In genomic region chr22:25420471-25420924, GRCh38 we compare ENCODE assay signal across 11 cellular contexts.
DNase-seq lines count a peak whose midpoint lies in the region; ATAC-seq and TF ChIP-seq lines count a peak whose summit lies in the region.
"Had no signal": no experiment of that assay in that cellular context is flagged by ENCODE, and none has a peak within 500 bp of the region (broad histone marks: within the 10 kb centered on the region; RNA-seq: fewer than 3 reads in every experiment).

No MANE protein-coding gene starts in this region.

- H3K27ac ChIP-seq in upper lobe of right lung, result no peak overlapping the region
- H3K27ac ChIP-seq: ascending aorta had no signal

- peak overlapping the region; percentile 49 for H3K4me3 Mint-ChIP-seq in activated naive CD8-positive, alpha-beta T cell treated with anti-CD3 and anti-CD28 coated beads for 36 hours
- peak overlapping the region; percentile 52 for H3K4me3 Mint-ChIP-seq in memory B cell

- H3K9me3 ChIP-seq in upper lobe of right lung, result no peaks in the 10 kb centered on the region
- H3K9me3 ChIP-seq: ascending aorta had no signal

- H3K27me3 Mint-ChIP-seq in activated naive CD8-positive, alpha-beta T cell treated with anti-CD3 and anti-CD28 coated beads for 36 hours, result peaks cover 78% of the 10 kb centered on the region
- H3K27me3 Mint-ChIP-seq in memory B cell, result peaks cover 14% of the 10 kb centered on the region

- no peaks in the 10 kb centered on the region for H3K36me3 Mint-ChIP-seq in activated naive CD8-positive, alpha-beta T cell treated with anti-CD3 and anti-CD28 coated beads for 36 hours
- H3K36me3 Mint-ChIP-seq in memory B cell, result no peaks in the 10 kb centered on the region

- peaks cover 20% of the 10 kb centered on the region for H3K4me1 ChIP-seq in upper lobe of right lung

- H3K4me3 ChIP-seq in upper lobe of right lung, result peak overlapping the region; percentile 33

- ATAC-seq in Right ventricle myocardium superior (ENCODE audit: poor library complexity), result peak; percentile 10
- no peak for ATAC-seq in Right ventricle myocardium inferior
- ATAC-seq in memory B cell (ENCODE audit: low read depth), result no peak
- peak; percentile 9 for ATAC-seq in upper lobe of right lung
- ATAC-seq in sciatic nerve, result no peak

- no peaks in the 10 kb centered on the region for H3K9me3 Mint-ChIP-seq in activated naive CD8-positive, alpha-beta T cell treated with anti-CD3 and anti-CD28 coated beads for 36 hours
- H3K9me3 Mint-ChIP-seq in memory B cell, result no peaks in the 10 kb centered on the region

- DNase-seq in Right ventricle myocardium superior (no peak), Right ventricle myocardium inferior (ENCODE audit: missing footprints) (no peak), memory B cell (ENCODE audit: low spot score in 2 of 2) (no peak), upper lobe of right lung (no peak), sciatic nerve (ENCODE audit: low spot score) (no peak), AG08395 (ENCODE audit: low spot score) (no peak)
- DNase-seq in activated naive CD8-positive, alpha-beta T cell treated with anti-CD3 and anti-CD28 coated beads for 36 hours, result no peak
- no peak for DNase-seq in activated effector memory CD4-positive, alpha-beta T cell treated with Interleukin-2 at 50 U/mL for 16 hours
- DNase-seq: HCEC 1CT, NCI-H510A had no signal

- peaks cover 23% of the 10 kb centered on the region for H3K4me1 Mint-ChIP-seq in activated naive CD8-positive, alpha-beta T cell treated with anti-CD3 and anti-CD28 coated beads for 36 hours
- H3K4me1 Mint-ChIP-seq in memory B cell, result peaks cover 17% of the 10 kb centered on the region

- peaks cover 54% of the 10 kb centered on the region for H3K27me3 ChIP-seq in upper lobe of right lung

- intact Hi-C loops in Right ventricle myocardium superior (cut with DNase I), result no loop called here
- intact Hi-C loops in Right ventricle myocardium inferior (cut with DNase I), result no loop called here
- intact Hi-C loops in upper lobe of right lung (cut with DNase I), result no loop called here
- intact Hi-C loops in sciatic nerve (cut with DNase I), result no loop called here

- no peaks in the 10 kb centered on the region for H3K36me3 ChIP-seq in upper lobe of right lung
- H3K36me3 ChIP-seq: ascending aorta had no signal

- TF ChIP-seq CTCF in upper lobe of right lung (IDR thresholded peaks at IDR 0.05), result no peak

- H3K27ac Mint-ChIP-seq in activated naive CD8-positive, alpha-beta T cell treated with anti-CD3 and anti-CD28 coated beads for 36 hours, result no peak overlapping the region
- no peak overlapping the region for H3K27ac Mint-ChIP-seq in memory B cell

Comparison
In these comparisons a context has a peak if more than half of its experiments do, and no peak if none do; other contexts are left out.
1. ATAC-seq: peak in Right ventricle myocardium superior (single experiment) and upper lobe of right lung (single experiment); none in Right ventricle myocardium inferior (single experiment), memory B cell (single experiment) and sciatic nerve (single experiment).